In the genomic region with DNA sequence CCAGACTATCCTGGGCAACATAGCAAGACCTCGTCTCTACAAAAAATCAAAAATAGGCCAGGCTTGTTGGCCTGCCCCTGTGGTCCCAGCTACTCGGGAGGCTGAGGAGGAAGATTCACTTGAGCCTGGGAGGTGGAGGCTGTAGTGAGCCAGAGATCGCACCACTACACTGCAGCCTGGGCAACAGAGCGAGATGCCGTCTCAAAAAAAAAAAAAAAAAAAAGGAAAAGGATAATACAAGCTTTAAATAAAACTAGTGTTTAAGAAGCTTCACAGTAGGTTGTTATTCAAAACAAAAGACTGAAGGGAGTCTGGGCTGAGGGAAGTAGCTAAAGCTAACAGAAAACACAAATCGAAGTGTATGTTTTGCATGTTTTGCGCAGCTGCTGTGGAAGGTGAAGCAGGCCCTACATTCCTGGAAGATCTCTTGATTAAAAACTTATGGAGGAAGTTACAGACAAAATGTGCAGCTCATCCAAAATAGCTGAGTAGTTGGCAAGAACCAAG, we compare ENCODE assay signal across 1 cellular context.
A peak's percentile ranks its signal among the peaks of the same experiment; 100 is the strongest.
TF ChIP-seq lines count a peak whose summit lies in the region.

No MANE protein-coding gene starts in this region.

TF ChIP-seq in HepG2, 621 proteins besides CTCF, POLR2A, EP300 and RAD21 (continued from another document):
- TF ChIP-seq, protein P1, sequence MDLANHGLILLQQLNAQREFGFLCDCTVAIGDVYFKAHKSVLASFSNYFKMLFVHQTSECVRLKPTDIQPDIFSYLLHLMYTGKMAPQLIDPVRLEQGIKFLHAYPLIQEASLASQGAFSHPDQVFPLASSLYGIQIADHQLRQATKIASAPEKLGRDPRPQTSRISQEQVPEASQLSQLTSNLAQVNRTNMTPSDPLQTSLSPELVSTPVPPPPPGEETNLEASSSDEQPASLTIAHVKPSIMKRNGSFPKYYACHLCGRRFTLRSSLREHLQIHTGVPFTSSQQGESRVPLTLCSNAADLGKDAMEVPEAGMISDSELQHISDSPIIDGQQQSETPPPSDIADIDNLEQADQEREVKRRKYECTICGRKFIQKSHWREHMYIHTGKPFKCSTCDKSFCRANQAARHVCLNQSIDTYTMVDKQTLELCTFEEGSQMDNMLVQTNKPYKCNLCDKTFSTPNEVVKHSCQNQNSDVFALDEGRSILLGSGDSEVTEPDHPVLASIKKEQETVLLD (CRISPR knock-in tag; IDR thresholded peaks at IDR 0.05; ENCODE audit: low read depth) = no peak
- TF ChIP-seq TBP (CRISPR knock-in tag; IDR thresholded peaks at IDR 0.05) = no peak
- TF ChIP-seq SP4 (CRISPR knock-in tag; IDR thresholded peaks at IDR 0.05) = no peak
- TF ChIP-seq, protein P2, sequence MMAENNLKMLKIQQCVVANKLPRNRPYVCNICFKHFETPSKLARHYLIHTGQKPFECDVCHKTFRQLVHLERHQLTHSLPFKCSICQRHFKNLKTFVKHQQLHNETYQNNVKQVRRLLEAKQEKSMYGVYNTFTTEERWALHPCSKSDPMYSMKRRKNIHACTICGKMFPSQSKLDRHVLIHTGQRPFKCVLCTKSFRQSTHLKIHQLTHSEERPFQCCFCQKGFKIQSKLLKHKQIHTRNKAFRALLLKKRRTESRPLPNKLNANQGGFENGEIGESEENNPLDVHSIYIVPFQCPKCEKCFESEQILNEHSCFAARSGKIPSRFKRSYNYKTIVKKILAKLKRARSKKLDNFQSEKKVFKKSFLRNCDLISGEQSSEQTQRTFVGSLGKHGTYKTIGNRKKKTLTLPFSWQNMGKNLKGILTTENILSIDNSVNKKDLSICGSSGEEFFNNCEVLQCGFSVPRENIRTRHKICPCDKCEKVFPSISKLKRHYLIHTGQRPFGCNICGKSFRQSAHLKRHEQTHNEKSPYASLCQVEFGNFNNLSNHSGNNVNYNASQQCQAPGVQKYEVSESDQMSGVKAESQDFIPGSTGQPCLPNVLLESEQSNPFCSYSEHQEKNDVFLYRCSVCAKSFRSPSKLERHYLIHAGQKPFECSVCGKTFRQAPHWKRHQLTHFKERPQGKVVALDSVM (CRISPR knock-in tag; IDR thresholded peaks at IDR 0.05) = peak; percentile 96
- TF ChIP-seq SOX6 (IDR thresholded peaks at IDR 0.05) = no peak
- TF ChIP-seq SOX6 (CRISPR knock-in tag; IDR thresholded peaks at IDR 0.05) = no peak
- peak; percentile 61; the same call in 1 of the 2 replicates for TF ChIP-seq ZMYM3 (CRISPR knock-in tag; IDR thresholded peaks at IDR 0.05)
- no peak for TF ChIP-seq TOPORS (CRISPR knock-in tag; IDR thresholded peaks at IDR 0.05)
- no peak for TF ChIP-seq SKI (IDR thresholded peaks at IDR 0.05; ENCODE audit: partially characterized antibody)
- no peak for TF ChIP-seq HDAC2 (CRISPR knock-in tag; IDR thresholded peaks at IDR 0.05)
- TF ChIP-seq, protein P3, sequence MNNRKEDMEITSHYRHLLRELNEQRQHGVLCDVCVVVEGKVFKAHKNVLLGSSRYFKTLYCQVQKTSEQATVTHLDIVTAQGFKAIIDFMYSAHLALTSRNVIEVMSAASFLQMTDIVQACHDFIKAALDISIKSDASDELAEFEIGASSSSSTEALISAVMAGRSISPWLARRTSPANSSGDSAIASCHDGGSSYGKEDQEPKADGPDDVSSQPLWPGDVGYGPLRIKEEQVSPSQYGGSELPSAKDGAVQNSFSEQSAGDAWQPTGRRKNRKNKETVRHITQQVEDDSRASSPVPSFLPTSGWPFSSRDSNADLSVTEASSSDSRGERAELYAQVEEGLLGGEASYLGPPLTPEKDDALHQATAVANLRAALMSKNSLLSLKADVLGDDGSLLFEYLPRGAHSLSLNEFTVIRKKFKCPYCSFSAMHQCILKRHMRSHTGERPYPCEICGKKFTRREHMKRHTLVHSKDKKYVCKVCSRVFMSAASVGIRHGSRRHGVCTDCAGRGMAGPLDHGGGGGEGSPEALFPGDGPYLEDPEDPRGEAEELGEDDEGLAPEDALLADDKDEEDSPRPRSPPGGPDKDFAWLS (CRISPR knock-in tag; IDR thresholded peaks at IDR 0.05; ENCODE audit: borderline replicate concordance) = no peak
- no peak for TF ChIP-seq PAXIP1 (CRISPR knock-in tag; conservative IDR thresholded peaks at IDR 0.05)
- TF ChIP-seq KDM1A (CRISPR knock-in tag; IDR thresholded peaks at IDR 0.05) = peak; percentile 37; the same call in 1 of the 2 replicates
- TF ChIP-seq, protein P4, sequence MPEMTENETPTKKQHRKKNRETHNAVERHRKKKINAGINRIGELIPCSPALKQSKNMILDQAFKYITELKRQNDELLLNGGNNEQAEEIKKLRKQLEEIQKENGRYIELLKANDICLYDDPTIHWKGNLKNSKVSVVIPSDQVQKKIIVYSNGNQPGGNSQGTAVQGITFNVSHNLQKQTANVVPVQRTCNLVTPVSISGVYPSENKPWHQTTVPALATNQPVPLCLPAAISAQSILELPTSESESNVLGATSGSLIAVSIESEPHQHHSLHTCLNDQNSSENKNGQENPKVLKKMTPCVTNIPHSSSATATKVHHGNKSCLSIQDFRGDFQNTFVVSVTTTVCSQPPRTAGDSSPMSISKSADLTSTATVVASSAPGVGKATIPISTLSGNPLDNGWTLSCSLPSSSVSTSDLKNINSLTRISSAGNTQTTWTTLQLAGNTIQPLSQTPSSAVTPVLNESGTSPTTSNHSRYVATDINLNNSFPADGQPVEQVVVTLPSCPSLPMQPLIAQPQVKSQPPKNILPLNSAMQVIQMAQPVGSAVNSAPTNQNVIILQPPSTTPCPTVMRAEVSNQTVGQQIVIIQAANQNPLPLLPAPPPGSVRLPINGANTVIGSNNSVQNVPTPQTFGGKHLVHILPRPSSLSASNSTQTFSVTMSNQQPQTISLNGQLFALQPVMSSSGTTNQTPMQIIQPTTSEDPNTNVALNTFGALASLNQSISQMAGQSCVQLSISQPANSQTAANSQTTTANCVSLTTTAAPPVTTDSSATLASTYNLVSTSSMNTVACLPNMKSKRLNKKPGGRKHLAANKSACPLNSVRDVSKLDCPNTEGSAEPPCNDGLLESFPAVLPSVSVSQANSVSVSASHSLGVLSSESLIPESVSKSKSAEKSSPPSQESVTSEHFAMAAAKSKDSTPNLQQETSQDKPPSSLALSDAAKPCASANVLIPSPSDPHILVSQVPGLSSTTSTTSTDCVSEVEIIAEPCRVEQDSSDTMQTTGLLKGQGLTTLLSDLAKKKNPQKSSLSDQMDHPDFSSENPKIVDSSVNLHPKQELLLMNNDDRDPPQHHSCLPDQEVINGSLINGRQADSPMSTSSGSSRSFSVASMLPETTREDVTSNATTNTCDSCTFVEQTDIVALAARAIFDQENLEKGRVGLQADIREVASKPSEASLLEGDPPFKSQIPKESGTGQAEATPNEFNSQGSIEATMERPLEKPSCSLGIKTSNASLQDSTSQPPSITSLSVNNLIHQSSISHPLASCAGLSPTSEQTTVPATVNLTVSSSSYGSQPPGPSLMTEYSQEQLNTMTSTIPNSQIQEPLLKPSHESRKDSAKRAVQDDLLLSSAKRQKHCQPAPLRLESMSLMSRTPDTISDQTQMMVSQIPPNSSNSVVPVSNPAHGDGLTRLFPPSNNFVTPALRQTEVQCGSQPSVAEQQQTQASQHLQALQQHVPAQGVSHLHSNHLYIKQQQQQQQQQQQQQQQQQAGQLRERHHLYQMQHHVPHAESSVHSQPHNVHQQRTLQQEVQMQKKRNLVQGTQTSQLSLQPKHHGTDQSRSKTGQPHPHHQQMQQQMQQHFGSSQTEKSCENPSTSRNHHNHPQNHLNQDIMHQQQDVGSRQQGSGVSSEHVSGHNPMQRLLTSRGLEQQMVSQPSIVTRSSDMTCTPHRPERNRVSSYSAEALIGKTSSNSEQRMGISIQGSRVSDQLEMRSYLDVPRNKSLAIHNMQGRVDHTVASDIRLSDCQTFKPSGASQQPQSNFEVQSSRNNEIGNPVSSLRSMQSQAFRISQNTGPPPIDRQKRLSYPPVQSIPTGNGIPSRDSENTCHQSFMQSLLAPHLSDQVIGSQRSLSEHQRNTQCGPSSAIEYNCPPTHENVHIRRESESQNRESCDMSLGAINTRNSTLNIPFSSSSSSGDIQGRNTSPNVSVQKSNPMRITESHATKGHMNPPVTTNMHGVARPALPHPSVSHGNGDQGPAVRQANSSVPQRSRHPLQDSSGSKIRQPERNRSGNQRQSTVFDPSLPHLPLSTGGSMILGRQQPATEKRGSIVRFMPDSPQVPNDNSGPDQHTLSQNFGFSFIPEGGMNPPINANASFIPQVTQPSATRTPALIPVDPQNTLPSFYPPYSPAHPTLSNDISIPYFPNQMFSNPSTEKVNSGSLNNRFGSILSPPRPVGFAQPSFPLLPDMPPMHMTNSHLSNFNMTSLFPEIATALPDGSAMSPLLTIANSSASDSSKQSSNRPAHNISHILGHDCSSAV (CRISPR knock-in tag; IDR thresholded peaks at IDR 0.05; ENCODE audit: borderline replicate concordance) = no peak
- no peak for TF ChIP-seq CENPX (CRISPR knock-in tag; IDR thresholded peaks at IDR 0.05)
- no peak for TF ChIP-seq MTA3 (CRISPR knock-in tag; IDR thresholded peaks at IDR 0.05)
- peak; percentile 94 for TF ChIP-seq ZNF121 (CRISPR knock-in tag; IDR thresholded peaks at IDR 0.05)
- TF ChIP-seq BRF2 (CRISPR knock-in tag; IDR thresholded peaks at IDR 0.05) = no peak
- no peak for TF ChIP-seq ZNF607 (CRISPR knock-in tag; IDR thresholded peaks at IDR 0.05; ENCODE audit: borderline replicate concordance)
- no peak for TF ChIP-seq GMEB2 (CRISPR knock-in tag; IDR thresholded peaks at IDR 0.05; ENCODE audit: low read depth)
- TF ChIP-seq NKX3-1 (CRISPR knock-in tag; IDR thresholded peaks at IDR 0.05) = no peak
- TF ChIP-seq ZNF879 (CRISPR knock-in tag; IDR thresholded peaks at IDR 0.05) = no peak
- TF ChIP-seq LBX2 (CRISPR knock-in tag; IDR thresholded peaks at IDR 0.05; ENCODE audit: borderline replicate concordance) = no peak
- no peak for TF ChIP-seq UBTF (CRISPR knock-in tag; IDR thresholded peaks at IDR 0.05)
- no peak for TF ChIP-seq ZNF616 (CRISPR knock-in tag; IDR thresholded peaks at IDR 0.05; ENCODE audit: low read depth)
